In genomic region chr2:9821805-9822445, GRCh38 we compare ENCODE assay signal across 16 cellular contexts. TPM values are rescaled to one million over a fixed set of nuclear protein-coding genes. Genes with fewer than 3 reads are reported as not detected.
DNase-seq lines count a peak whose midpoint lies in the region; FAIRE-seq and TF ChIP-seq lines count a peak whose summit lies in the region.
"Had no signal": no experiment of that assay in that cellular context is flagged by ENCODE, and none has a peak within 500 bp of the region (broad histone marks: within the 10 kb centered on the region; RNA-seq: fewer than 3 reads in every experiment).

No MANE protein-coding gene starts in this region.

- WGBS in mesenchymal stem cell, result 93% methylated on average over 11 of the region's 12 CpGs

- no peak for FAIRE-seq in D721Med (lab: Jason Lieb, UNC)

- no peak overlapping the region for H3K14ac ChIP-seq in mesenchymal stem cell (ENCODE audit: low read length in 2 of 2)

- peaks cover 14% of the 10 kb centered on the region for H3K4me1 ChIP-seq in mesenchymal stem cell (ENCODE audit: control insufficient read depth, insufficient read depth, low read depth, low read length)

- H3K23ac ChIP-seq in mesenchymal stem cell (ENCODE audit: low read length in 2 of 2), result no peak overlapping the region

- no peak overlapping the region for H3K4ac ChIP-seq in mesenchymal stem cell (ENCODE audit: low read depth in 1 of 2, low read length in 2 of 2)

- H3K27ac ChIP-seq in mesenchymal stem cell (ENCODE audit: low read length, poor library complexity, severe bottlenecking), result no peak overlapping the region
- H3K27ac ChIP-seq: SJCRH30 had no signal

- no peak overlapping the region for H3K4me2 ChIP-seq in mesenchymal stem cell (ENCODE audit: low read length, poor library complexity, severe bottlenecking)

- no peak overlapping the region for H3K18ac ChIP-seq in mesenchymal stem cell (ENCODE audit: low read depth in 1 of 2, low read length in 2 of 2)

- no peaks in the 10 kb centered on the region for H3K9me3 ChIP-seq in mesenchymal stem cell (ENCODE audit: control insufficient read depth, low read length)

- H4K8ac ChIP-seq in mesenchymal stem cell (ENCODE audit: low read length), result no peak overlapping the region

- H3K9ac ChIP-seq in mesenchymal stem cell (ENCODE audit: low read length), result no peak overlapping the region

- no peaks in the 10 kb centered on the region for H3K36me3 ChIP-seq in mesenchymal stem cell (ENCODE audit: control insufficient read depth in 1 of 2, insufficient read depth in 2 of 2, low read depth in 1 of 2, low read length in 2 of 2)
- H3K36me3 ChIP-seq: SJCRH30 had no signal

- no peaks in the 10 kb centered on the region for H3K79me1 ChIP-seq in mesenchymal stem cell (replicated peaks; ENCODE audit: low read length, poor library complexity, severe bottlenecking)

- TF ChIP-seq CTCF in D721Med (IDR thresholded peaks at IDR 0.05; ENCODE audit: insufficient read depth, missing control alignments), result peak; percentile 2

- no peak overlapping the region for H2AFZ ChIP-seq in mesenchymal stem cell (ENCODE audit: low read depth, low read length)

- no peak overlapping the region for H2BK15ac ChIP-seq in mesenchymal stem cell (ENCODE audit: low read depth, poor library complexity, severe bottlenecking)

- H3K4me3 ChIP-seq in mesenchymal stem cell (ENCODE audit: insufficient read depth in 1 of 2, low read depth in 1 of 2, low read length in 2 of 2), result no peak overlapping the region
- H3K4me3 ChIP-seq: SJCRH30 had no signal

- no peak overlapping the region for H2BK12ac ChIP-seq in mesenchymal stem cell (ENCODE audit: low read length in 2 of 2)

- no peak overlapping the region for H2BK5ac ChIP-seq in mesenchymal stem cell (ENCODE audit: low read depth, low read length, poor library complexity, severe bottlenecking)

- peak; percentile 48 for DNase-seq in COLO668 (lab: John Stamatoyannopoulos, UW; ENCODE audit: unreplicated experiment)
- no peak for DNase-seq in D721Med (ENCODE audit: insufficient read length, low spot score)
- DNase-seq in NCI-H82 (lab: John Stamatoyannopoulos, UW), result peak; percentile 98
- DNase-seq in mesenchymal stem cell, result no peak
- DNase-seq in SKM-1 (lab: John Stamatoyannopoulos, UW; ENCODE audit: unreplicated experiment), result no peak
- no peak for DNase-seq in stimulated activated CD8-positive, alpha-beta memory T cell treated with anti-CD3 and anti-CD28 coated beads, Interleukin-4, amount 100 ng/mL, for 48 hours
- no peak for DNase-seq in effector CD8-positive, alpha-beta T cell (lab: John Stamatoyannopoulos, UW)
- DNase-seq: CD8-positive, alpha-beta T cell; H9; IMR-90; NCI-H2081; NCI-H446; OCI-M1; RPMI8226; SJCRH30; SW 1271 had no signal

- H3K27me3 ChIP-seq in mesenchymal stem cell (ENCODE audit: control insufficient read depth in 1 of 2, insufficient read depth in 1 of 2, low read length in 2 of 2), result no peaks in the 10 kb centered on the region
- H3K27me3 ChIP-seq: SJCRH30 had no signal

- peak overlapping the region; percentile 34 for H2BK120ac ChIP-seq in mesenchymal stem cell (ENCODE audit: low read depth, low read length)

- no peak overlapping the region for H2AK5ac ChIP-seq in mesenchymal stem cell (ENCODE audit: low read length, severe bottlenecking)

- H4K91ac ChIP-seq in mesenchymal stem cell (ENCODE audit: low read length), result no peak overlapping the region

RNA-seq across cellular contexts. Expression of gene TAF1B, which starts 21.3 kb away (rescaled TPM):
- 12.1 TPM for polyA plus RNA-seq in mesenchymal stem cell (2013, experiment 1 of 2)
- polyA plus RNA-seq in mesenchymal stem cell (2013, experiment 2 of 2), result 12.5 TPM

Comparison
In these comparisons a context has a peak if more than half of its experiments do, and no peak if none do; other contexts are left out.
1. DNase-seq: peak in COLO668 (single experiment) and NCI-H82 (single experiment); none in D721Med (single experiment), mesenchymal stem cell (single experiment), SKM-1 (single experiment), stimulated activated CD8-positive, alpha-beta memory T cell treated with anti-CD3 and anti-CD28 coated beads, Interleukin-4, amount 100 ng/mL, for 48 hours (single experiment) and effector CD8-positive, alpha-beta T cell (single experiment).